Comparison of ENCODE assay signal across 1 cellular context in the genomic region with DNA sequence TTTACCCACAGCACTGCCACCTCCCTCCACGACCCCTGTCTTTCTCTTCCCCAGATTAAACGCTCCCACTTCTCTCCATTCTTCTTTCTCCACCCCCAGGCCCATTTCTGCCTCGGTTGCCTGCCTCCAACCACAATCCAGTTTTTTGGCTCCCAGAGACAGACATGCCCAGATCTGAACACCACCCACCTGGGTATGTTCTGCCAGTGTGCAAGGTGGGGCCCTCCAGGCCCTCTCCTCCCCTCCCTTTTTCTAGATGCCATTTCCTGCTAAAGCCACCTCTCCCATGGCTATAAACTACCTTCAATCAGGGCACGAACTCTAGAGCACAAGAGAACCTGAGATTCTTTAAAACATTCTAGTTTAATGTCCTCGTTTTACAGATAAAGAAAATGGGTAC.
TF ChIP-seq lines count a peak whose summit lies in the region.

No MANE protein-coding gene starts in this region.

TF ChIP-seq in H1, 55 proteins besides CTCF, POLR2A, EP300 and RAD21:
- TF ChIP-seq TEAD4 (IDR thresholded peaks at IDR 0.05; ENCODE audit: low read depth, low read length) (no peak), PHF8 (conservative IDR thresholded peaks at IDR 0.05; ENCODE audit: low read depth, low read length) (no peak), NRF1 (IDR thresholded peaks at IDR 0.05; ENCODE audit: low read depth, low read length) (no peak), NANOG (IDR thresholded peaks at IDR 0.05; ENCODE audit: insufficient read depth, low read depth, low read length, poor library complexity, severe bottlenecking) (no peak), HDAC2 (IDR thresholded peaks at IDR 0.05; ENCODE audit: borderline replicate concordance in 1 of 2, low read depth in 2 of 2, low read length in 2 of 2) (no peak), GTF2F1 (IDR thresholded peaks at IDR 0.05; ENCODE audit: borderline replicate concordance, low read depth, low read length) (no peak), BACH1 (IDR thresholded peaks at IDR 0.05; ENCODE audit: low read length) (no peak), FOSL1 (IDR thresholded peaks at IDR 0.05; ENCODE audit: insufficient read depth, low read depth, low read length) (no peak), CBX8 (IDR thresholded peaks at IDR 0.05; ENCODE audit: borderline replicate concordance, low read depth, low read length) (no peak), POLR2AphosphoS5 (IDR thresholded peaks at IDR 0.05; ENCODE audit: low read depth, low read length) (no peak)
- TF ChIP-seq, protein P1, sequence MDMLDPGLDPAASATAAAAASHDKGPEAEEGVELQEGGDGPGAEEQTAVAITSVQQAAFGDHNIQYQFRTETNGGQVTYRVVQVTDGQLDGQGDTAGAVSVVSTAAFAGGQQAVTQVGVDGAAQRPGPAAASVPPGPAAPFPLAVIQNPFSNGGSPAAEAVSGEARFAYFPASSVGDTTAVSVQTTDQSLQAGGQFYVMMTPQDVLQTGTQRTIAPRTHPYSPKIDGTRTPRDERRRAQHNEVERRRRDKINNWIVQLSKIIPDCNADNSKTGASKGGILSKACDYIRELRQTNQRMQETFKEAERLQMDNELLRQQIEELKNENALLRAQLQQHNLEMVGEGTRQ (IDR thresholded peaks at IDR 0.05; ENCODE audit: low read length), result no peak
- TF ChIP-seq, protein P2, sequence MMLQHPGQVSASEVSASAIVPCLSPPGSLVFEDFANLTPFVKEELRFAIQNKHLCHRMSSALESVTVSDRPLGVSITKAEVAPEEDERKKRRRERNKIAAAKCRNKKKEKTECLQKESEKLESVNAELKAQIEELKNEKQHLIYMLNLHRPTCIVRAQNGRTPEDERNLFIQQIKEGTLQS (IDR thresholded peaks at IDR 0.05; ENCODE audit: insufficient read depth, low read depth, low read length), result no peak
